ENCODE assay signal across 20 cellular contexts in the genomic region with DNA sequence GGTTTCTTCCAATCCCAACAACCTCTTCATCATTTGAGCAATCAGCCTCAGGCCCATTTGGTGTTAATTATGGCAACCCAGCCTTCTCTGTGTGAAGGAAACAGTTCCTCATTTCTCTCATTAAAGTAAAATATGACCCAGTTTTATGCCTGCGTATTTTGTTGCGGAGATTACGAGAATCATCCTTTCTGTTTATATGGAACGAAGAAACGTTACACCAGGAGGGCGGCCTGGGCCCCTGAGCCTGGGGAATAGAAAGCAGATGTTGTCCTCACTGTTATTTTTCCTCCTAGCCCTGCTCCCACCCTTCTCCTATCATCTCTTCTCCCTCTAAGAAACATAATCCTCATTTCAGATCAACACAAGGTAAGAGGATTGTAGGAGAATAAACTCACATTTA.
DNase-seq lines count a peak whose midpoint lies in the region; TF ChIP-seq lines count a peak whose summit lies in the region.
"Had no signal": no experiment of that assay in that cellular context is flagged by ENCODE, and none has a peak within 500 bp of the region (broad histone marks: within the 10 kb centered on the region; RNA-seq: fewer than 3 reads in every experiment).

No MANE protein-coding gene starts in this region.

- no peak for TF ChIP-seq EP300 in sigmoid colon (IDR thresholded peaks at IDR 0.05)

- H3K27ac ChIP-seq in sigmoid colon: peak overlapping the region in 3 of 4 donors; percentile 16 to 43 (median 40)
- H3K27ac ChIP-seq: coronary artery, esophagus squamous epithelium, upper lobe of left lung, VCaP had no signal

- H3K9me3 ChIP-seq in sigmoid colon (no peaks in the 10 kb centered on the region), HAP-1 (no peaks in the 10 kb centered on the region)
- H3K9me3 ChIP-seq: esophagus squamous epithelium, upper lobe of left lung had no signal

- H3K27me3 ChIP-seq in sigmoid colon (no peaks in the 10 kb centered on the region), HAP-1 (ENCODE audit: low read depth) (no peaks in the 10 kb centered on the region)
- H3K27me3 ChIP-seq: esophagus squamous epithelium, upper lobe of left lung had no signal

- intact Hi-C loops in sigmoid colon (cut with DNase I): no loop called here

- no peak overlapping the region for H3K4me3 ChIP-seq in sigmoid colon
- H3K4me3 ChIP-seq in HAP-1: no peak overlapping the region
- H3K4me3 ChIP-seq: coronary artery, esophagus squamous epithelium, upper lobe of left lung had no signal

- DNase-seq in D341Med (ENCODE audit: low spot score) (peak; percentile 78), NCI-H2171 treated with DMSO at 0.1 percent for 48 hours (lab: John Stamatoyannopoulos, UW) (peak; percentile 97), fibroblast of gingiva (ENCODE audit: low read depth) (peak; percentile 91), sigmoid colon (no peak), ecto neural progenitor cell (ENCODE audit: low spot score) (no peak), HAP-1 (ENCODE audit: low spot score in 2 of 2) (no peak), NCI-H2227 treated with DMSO at 0.1 percent for 48 hours (lab: John Stamatoyannopoulos, UW) (no peak), iPS-NIHi7 (ENCODE audit: extremely low spot score) (no peak)
- DNase-seq: ACHN; activated CD4-positive, alpha-beta T cell treated with anti-CD3 and anti-CD28 coated beads, Interleukin-2, amount 10 ng/mL, durations not matched to agents 24 days and 14 days; activated T-cell treated with anti-CD3 and anti-CD28 coated beads, Interleukin-2, amount 50 U/mL, for 4 hours; CD4-positive, CD25-positive, alpha-beta regulatory T cell; endodermal cell; esophagus squamous epithelium; GOT3; NCI-H226; PC-3; upper lobe of left lung had no signal

- 83 to 90% methylated on average over 6 of the region's 6 CpGs for WGBS in sigmoid colon, 2 donors

- no peak for TF ChIP-seq CTCF in sigmoid colon (IDR thresholded peaks at IDR 0.05)

- no peak for TF ChIP-seq POLR2A in sigmoid colon (IDR thresholded peaks at IDR 0.05)

- in situ Hi-C loops in HAP-1 (cut with MboI; ENCODE audit: low sequenced_read_pairs): no loop called here

- H3K4me1 ChIP-seq in sigmoid colon (no peaks in the 10 kb centered on the region), HAP-1 (no peaks in the 10 kb centered on the region)
- H3K4me1 ChIP-seq: esophagus squamous epithelium, upper lobe of left lung had no signal

- H3K36me3 ChIP-seq in sigmoid colon (no peaks in the 10 kb centered on the region), HAP-1 (replicated peaks) (no peaks in the 10 kb centered on the region)
- H3K36me3 ChIP-seq: esophagus squamous epithelium, upper lobe of left lung had no signal

Comparison
In these comparisons a context has a peak if more than half of its experiments do, and no peak if none do; other contexts are left out.
1. DNase-seq: peak in D341Med (single experiment), NCI-H2171 treated with DMSO at 0.1 percent for 48 hours (single experiment) and fibroblast of gingiva (single experiment); none in sigmoid colon (single experiment), ecto neural progenitor cell (single experiment), HAP-1 (0 of 2), NCI-H2227 treated with DMSO at 0.1 percent for 48 hours (single experiment) and iPS-NIHi7 (single experiment).